In genomic region chr1:180899262-180899661, GRCh38 we compare ENCODE assay signal across 2 cellular contexts.
TF ChIP-seq lines count a peak whose summit lies in the region.

No MANE protein-coding gene starts in this region.

TF ChIP-seq in GM23338, 12 proteins besides CTCF, POLR2A, EP300 and RAD21:
- TF ChIP-seq POLR2AphosphoS5 (IDR thresholded peaks at IDR 0.05; ENCODE audit: low read depth) = no peak
- no peak for TF ChIP-seq NANOG (IDR thresholded peaks at IDR 0.05; ENCODE audit: borderline replicate concordance)
- TF ChIP-seq EZH2 (IDR thresholded peaks at IDR 0.05; ENCODE audit: low read depth, unreplicated experiment) = no peak
- no peak for TF ChIP-seq CREB1 (CRISPR knock-in tag; IDR thresholded peaks at IDR 0.05; ENCODE audit: low read depth)

TF ChIP-seq in H1, 55 proteins besides CTCF, POLR2A, EP300 and RAD21:
- TF ChIP-seq HDAC6 (IDR thresholded peaks at IDR 0.05; ENCODE audit: low read depth, low read length) (no peak), E2F6 (IDR thresholded peaks at IDR 0.05) (no peak), SIRT6 (IDR thresholded peaks at IDR 0.05; ENCODE audit: low read length) (no peak), SAP30 (IDR thresholded peaks at IDR 0.05; ENCODE audit: insufficient read depth, insufficient replicate concordance, low read length) (no peak), CREB1 (IDR thresholded peaks at IDR 0.05) (no peak), SUZ12 (IDR thresholded peaks at IDR 0.05; ENCODE audit: low read length) (no peak), ATF3 (IDR thresholded peaks at IDR 0.05; ENCODE audit: insufficient read depth, low read depth, low read length) (no peak), EZH2 (IDR thresholded peaks at IDR 0.05; ENCODE audit: low read depth, low read length, severe bottlenecking) (no peak), CBX8 (IDR thresholded peaks at IDR 0.05; ENCODE audit: borderline replicate concordance, low read depth, low read length) (no peak), JUND (IDR thresholded peaks at IDR 0.05; ENCODE audit: low read length) (no peak), SP2 (IDR thresholded peaks at IDR 0.05; ENCODE audit: low read length) (no peak), GTF2F1 (IDR thresholded peaks at IDR 0.05; ENCODE audit: borderline replicate concordance, low read depth, low read length) (no peak), SIN3A (conservative IDR thresholded peaks at IDR 0.05 in 1 of 2, IDR thresholded peaks at IDR 0.05 in 1 of 2; ENCODE audit: low read depth in 1 of 2, low read length in 2 of 2) (no peak), FOSL1 (IDR thresholded peaks at IDR 0.05; ENCODE audit: insufficient read depth, low read depth, low read length) (no peak), SIX5 (IDR thresholded peaks at IDR 0.05; ENCODE audit: low read depth, low read length) (no peak), SP4 (IDR thresholded peaks at IDR 0.05; ENCODE audit: low read length) (no peak), TAF7 (optimal IDR thresholded peaks at IDR 0.05; ENCODE audit: borderline replicate concordance, low read depth, low read length) (no peak), NANOG (IDR thresholded peaks at IDR 0.05; ENCODE audit: insufficient read depth, low read depth, low read length, poor library complexity, severe bottlenecking) (no peak), TCF12 (IDR thresholded peaks at IDR 0.05; ENCODE audit: low read depth, low read length) (no peak)
TF ChIP-seq in H1: peak in this region for 0.
